ENCODE assay signal across 29 cellular contexts in genomic region chr11:40842750-40843339, GRCh38.
"Had no signal": no experiment of that assay in that cellular context is flagged by ENCODE, and none has a peak within 500 bp of the region (broad histone marks: within the 10 kb centered on the region; RNA-seq: fewer than 3 reads in every experiment).

No MANE protein-coding gene starts in this region.

- H3K4me1 ChIP-seq: parathyroid adenoma, psoas muscle, right lobe of liver, sigmoid colon, stomach, thyroid gland, tibial nerve, upper lobe of left lung, vagina had no signal

- H3K36me3 ChIP-seq: neutrophil, right lobe of liver, sigmoid colon, stomach, thoracic aorta, thyroid gland, tibial nerve, upper lobe of left lung, vagina had no signal

- H3K4me3 ChIP-seq: psoas muscle, right lobe of liver, sigmoid colon, stomach, thoracic aorta, thyroid gland, tibial nerve, upper lobe of left lung, vagina had no signal

- H3K9me3 Mint-ChIP-seq: nephron progenitor cell had no signal

- H3K4me3 Mint-ChIP-seq: natural killer cell treated with Interleukin-12 subunit alpha and Interleukin-12 subunit beta and Interleukin-15 and Interleukin-18, amount 100 ng/mL, for 72 hours; nephron progenitor cell; neural crest cell; stimulated activated effector memory CD8-positive, alpha-beta T cell treated with anti-CD3 and anti-CD28 coated beads, Interleukin-12 subunit alpha, Interleukin-12 subunit beta, amount 100 ng/mL, for 72 hours; stimulated activated naive B cell treated with anti-CD40 and anti-IgM and Interleukin-4, amounts not matched to agents 10 μg/mL and 1 μg/mL and 100 μg/mL, for 72 hours; stimulated activated naive CD8-positive, alpha-beta T cell treated with anti-CD3 and anti-CD28 coated beads, Interleukin-15, Interleukin-2, amounts not matched to agents 100 ng/mL and 50 ng/mL, for 24 hours had no signal

- H2AFZ ChIP-seq: parathyroid adenoma had no signal

- H3K27ac Mint-ChIP-seq: natural killer cell treated with Interleukin-12 subunit alpha and Interleukin-12 subunit beta and Interleukin-15 and Interleukin-18, amount 100 ng/mL, for 72 hours; nephron progenitor cell; progenitor cell of endocrine pancreas; stimulated activated effector memory CD8-positive, alpha-beta T cell treated with anti-CD3 and anti-CD28 coated beads, Interleukin-12 subunit alpha, Interleukin-12 subunit beta, amount 100 ng/mL, for 72 hours; stimulated activated naive B cell treated with anti-CD40 and anti-IgM and Interleukin-4, amounts not matched to agents 10 μg/mL and 1 μg/mL and 100 μg/mL, for 72 hours; stimulated activated naive CD8-positive, alpha-beta T cell treated with anti-CD3 and anti-CD28 coated beads, Interleukin-15, Interleukin-2, amounts not matched to agents 100 ng/mL and 50 ng/mL, for 24 hours had no signal

- DNase-seq: nephron progenitor cell; nucleus accumbens; posterior cingulate gyrus; psoas muscle; right cardiac atrium; right lobe of liver; sigmoid colon; small intestine; stimulated activated CD4-positive, alpha-beta T cell treated with anti-CD3 and anti-CD28 coated beads, Interleukin-15, amount 100 ng/mL, for 24 hours; stimulated activated CD4-positive, alpha-beta T cell treated with anti-CD3 and anti-CD28 coated beads, Interleukin-2, amount 100 ng/mL, for 24 hours; stimulated activated CD4-positive, alpha-beta T cell treated with anti-CD3 and anti-CD28 coated beads, Interleukin-2, amount 100 ng/mL, for 48 hours; stimulated activated CD4-positive, alpha-beta T cell treated with anti-CD3 and anti-CD28 coated beads, Interleukin-4, amount 100 ng/mL, for 24 hours; stimulated activated naive B cell treated with anti-CD40 and anti-IgM and Interleukin-4, amounts not matched to agents 10 μg/mL and 1 μg/mL and 100 μg/mL, for 72 hours; stimulated activated naive CD4-positive, alpha-beta T cell treated with Interleukin-2 at 50 U/mL for 16 hours; stomach; thyroid gland; trophoblast cell; upper lobe of left lung had no signal

- H3K27me3 Mint-ChIP-seq: natural killer cell treated with Interleukin-12 subunit alpha and Interleukin-12 subunit beta and Interleukin-15 and Interleukin-18, amount 100 ng/mL, for 72 hours; progenitor cell of endocrine pancreas; stimulated activated naive B cell treated with anti-CD40 and anti-IgM and Interleukin-4, amounts not matched to agents 10 μg/mL and 1 μg/mL and 100 μg/mL, for 72 hours; stimulated activated naive CD8-positive, alpha-beta T cell treated with anti-CD3 and anti-CD28 coated beads, Interleukin-15, Interleukin-2, amounts not matched to agents 100 ng/mL and 50 ng/mL, for 24 hours had no signal

- H3K4me1 Mint-ChIP-seq: nephron progenitor cell; neural crest cell; stimulated activated effector memory CD8-positive, alpha-beta T cell treated with anti-CD3 and anti-CD28 coated beads, Interleukin-12 subunit alpha, Interleukin-12 subunit beta, amount 100 ng/mL, for 72 hours; stimulated activated naive B cell treated with anti-CD40 and anti-IgM and Interleukin-4, amounts not matched to agents 10 μg/mL and 1 μg/mL and 100 μg/mL, for 72 hours had no signal

- H3K9ac ChIP-seq: parathyroid adenoma had no signal

- H3K36me3 Mint-ChIP-seq: stimulated activated effector memory CD8-positive, alpha-beta T cell treated with anti-CD3 and anti-CD28 coated beads, Interleukin-12 subunit alpha, Interleukin-12 subunit beta, amount 100 ng/mL, for 72 hours; stimulated activated naive B cell treated with anti-CD40 and anti-IgM and Interleukin-4, amounts not matched to agents 10 μg/mL and 1 μg/mL and 100 μg/mL, for 72 hours had no signal

- H3K27me3 ChIP-seq: neutrophil, right lobe of liver, sigmoid colon, stomach, thyroid gland, tibial nerve, upper lobe of left lung, vagina had no signal

- FAIRE-seq: small intestine, urothelium cell line had no signal

- ATAC-seq: natural killer cell treated with Interleukin-12 subunit alpha and Interleukin-12 subunit beta and Interleukin-15 and Interleukin-18, amount 100 ng/mL, for 72 hours; psoas muscle; right cardiac atrium; right lobe of liver; stimulated activated effector memory CD8-positive, alpha-beta T cell treated with anti-CD3 and anti-CD28 coated beads, Interleukin-12 subunit alpha, Interleukin-12 subunit beta, amount 100 ng/mL, for 72 hours; stimulated activated naive B cell treated with anti-CD40 and anti-IgM and Interleukin-4, amounts not matched to agents 10 μg/mL and 1 μg/mL and 100 μg/mL, for 72 hours had no signal

- H3K27ac ChIP-seq: neutrophil, parathyroid adenoma, psoas muscle, right lobe of liver, sigmoid colon, stomach, thoracic aorta, thyroid gland, tibial nerve, upper lobe of left lung, vagina had no signal

- H3K79me2 ChIP-seq: parathyroid adenoma had no signal

- H3K9me3 ChIP-seq: neutrophil, psoas muscle, right lobe of liver, sigmoid colon, stomach, thoracic aorta, thyroid gland, tibial nerve, upper lobe of left lung, vagina had no signal
